3 cellular contexts compared by ENCODE assay signal in genomic region chrY:23669858-23670257, GRCh38.
A peak's percentile ranks its signal among the peaks of the same experiment; 100 is the strongest.
DNase-seq lines count a peak whose midpoint lies in the region; ATAC-seq lines count a peak whose summit lies in the region.
"Not testable (repeated sequence)": the region's sequence is repeated elsewhere in the genome, so short reads cannot be mapped to it uniquely, and the experiment has no call there.

No MANE protein-coding gene starts in this region.

- not testable (repeated sequence) for DNase-seq in Right ventricle myocardium inferior (ENCODE audit: missing footprints); Right ventricle myocardium superior; left ventricle myocardium superior

- peak; percentile 87 for ATAC-seq in Right ventricle myocardium inferior
- peak; percentile 97 for ATAC-seq in Right ventricle myocardium superior (ENCODE audit: poor library complexity)
- peak; percentile 98 for ATAC-seq in left ventricle myocardium superior

- intact Hi-C loops in Right ventricle myocardium inferior (cut with DNase I); Right ventricle myocardium superior (cut with DNase I); left ventricle myocardium superior (cut with micrococcal nuclease): not testable (repeated sequence)
